In genomic region chr3:171455603-171456550, GRCh38 we compare ENCODE assay signal across 19 cellular contexts. TPM values are rescaled to one million over a fixed set of nuclear protein-coding genes. Genes with fewer than 3 reads are reported as not detected.
DNase-seq lines count a peak whose midpoint lies in the region; ATAC-seq, FAIRE-seq and TF ChIP-seq lines count a peak whose summit lies in the region.
"Had no signal": no experiment of that assay in that cellular context is flagged by ENCODE, and none has a peak within 500 bp of the region (broad histone marks: within the 10 kb centered on the region; RNA-seq: fewer than 3 reads in every experiment).

No MANE protein-coding gene starts in this region.

- no peak overlapping the region; a peak in 1 of 4 replicates for H3K4me2 ChIP-seq in H1 (ENCODE audit: insufficient read depth in 1 of 2, low read depth in 2 of 2, low read length in 2 of 2)

- TF ChIP-seq RAD21 in H1 (IDR thresholded peaks at IDR 0.05 in 1 of 2, conservative IDR thresholded peaks at IDR 0.05 in 1 of 2; ENCODE audit: low read depth in 2 of 2, low read length in 2 of 2) = no peak

- 24 to 51% (median 44%) methylated on average over 5 of the region's 5 CpGs for WGBS in heart left ventricle, 4 donors
- 52% methylated on average over 5 of the region's 5 CpGs; no CpG with 5 or more reads in 1 of the 2 experiments for WGBS in H1 (ENCODE audit: extremely low coverage in 1 of 2, insufficient coverage in 1 of 2, insufficient read length in 1 of 2, insufficient replicate concordance in 2 of 2, low coverage in 1 of 2, low lambda C conversion rate in 2 of 2, missing lambda C conversion rate in 1 of 2), 2 experiments
- 31 to 48% (median 37%) methylated on average over 5 of the region's 5 CpGs for WGBS in psoas muscle, 3 donors

- intact Hi-C loops in heart left ventricle (cut with DNase I) (loop anchor here (5.0 to 10.0 kb wide), 12 partner anchors 39 to 279 kb away; no protein-coding TSS in a partner anchor), cardiac septum (cut with DNase I) (loop anchor here (10.0 kb wide), 1 partner anchor 61 kb away; no protein-coding TSS in a partner anchor), psoas muscle (cut with DNase I) (loop anchor here (5.0 kb wide), 5 partner anchors 39 to 274 kb away; no protein-coding TSS in a partner anchor)

- TF ChIP-seq CTCF in heart left ventricle (IDR thresholded peaks at IDR 0.05) (no peak), H1 (IDR thresholded peaks at IDR 0.05; ENCODE audit: control extremely low read depth in 1 of 3, insufficient read depth in 1 of 3, low read depth in 1 of 3, low read length in 3 of 3) (no peak), psoas muscle (IDR thresholded peaks at IDR 0.05) (no peak), brain microvascular endothelial cell (IDR thresholded peaks at IDR 0.05; ENCODE audit: low read depth, low read length, missing control alignments) (no peak)

- H3K9me3 ChIP-seq in heart left ventricle (no peaks in the 10 kb centered on the region), T-helper 17 cell (ENCODE audit: control insufficient read depth, low read length, poor library complexity, severe bottlenecking) (no peaks in the 10 kb centered on the region), H1 (ENCODE audit: insufficient read depth in 2 of 2, low read depth in 1 of 2, low read length in 1 of 2) (no peaks in the 10 kb centered on the region), psoas muscle (no peaks in the 10 kb centered on the region)
- H3K9me3 ChIP-seq: gastrocnemius medialis, SJCRH30 had no signal

- H3K23ac ChIP-seq in H1 (ENCODE audit: insufficient read length) = no peak overlapping the region

- no peak overlapping the region for H3K14ac ChIP-seq in H1 (ENCODE audit: insufficient read length)

- H3K36me3 Mint-ChIP-seq in T-helper 17 cell (ENCODE audit: low read depth) = peaks cover 8% of the 10 kb centered on the region

- peak overlapping the region; percentile 99 for H3K27ac Mint-ChIP-seq in T-helper 17 cell

- H2AFZ ChIP-seq in H1 (ENCODE audit: low read length) = no peak overlapping the region

- peak overlapping the region; percentile 40 for H2BK12ac ChIP-seq in H1 (ENCODE audit: low read depth, low read length)

- no peak overlapping the region for H2BK120ac ChIP-seq in H1 (replicated peaks; ENCODE audit: low read depth, low read length)

- no peak overlapping the region for H3K18ac ChIP-seq in H1 (ENCODE audit: extremely low read depth, low read length)

- H4K20me1 ChIP-seq in H1 (replicated peaks in 1 of 2; ENCODE audit: control insufficient read depth in 1 of 2, insufficient read depth in 2 of 2, low read length in 2 of 2) = peaks cover 2% of the 10 kb centered on the region in 2 experiments

- H4K91ac ChIP-seq in H1 (replicated peaks; ENCODE audit: insufficient read length, low read length) = peak overlapping the region; percentile 69

- H3K79me1 ChIP-seq in H1 (ENCODE audit: low read depth, low read length) = no peaks in the 10 kb centered on the region

- H4K8ac ChIP-seq in H1 (ENCODE audit: extremely low read depth, insufficient read depth, low read length) = no peak overlapping the region

- TF ChIP-seq POLR2A in heart left ventricle (IDR thresholded peaks at IDR 0.05) = no peak
- TF ChIP-seq POLR2A in H1 (IDR thresholded peaks at IDR 0.05; ENCODE audit: control extremely low read depth in 1 of 2, low read depth in 2 of 2, low read length in 2 of 2) = no peak

- no peak for FAIRE-seq in H1 (lab: Jason Lieb, UNC)
- FAIRE-seq: colon had no signal

- CTCF ChIA-PET in H1 (lab: Charles Lee; ENCODE audit: partially characterized antibody) = interaction anchor here (1.0 to 1.5 kb wide), 5 partner anchors 13 to 269 kb away, joined by 3 read pairs; no protein-coding TSS in a partner anchor

- H3K9ac ChIP-seq in H1 (replicated peaks in 1 of 4; ENCODE audit: extremely low read depth in 1 of 4, low read depth in 3 of 4, low read length in 3 of 4) = no peak overlapping the region

- peak overlapping the region in 9 of 12 donors; percentile 3 to 92 (median 49) for H3K27ac ChIP-seq in heart left ventricle
- H3K27ac ChIP-seq in H1 (ENCODE audit: low read depth, low read length) = no peak overlapping the region
- H3K27ac ChIP-seq in psoas muscle = peak overlapping the region; percentile 18
- no peak overlapping the region for H3K27ac ChIP-seq in brain microvascular endothelial cell
- H3K27ac ChIP-seq: SJCRH30 had no signal

- no peak overlapping the region for H4K5ac ChIP-seq in H1 (ENCODE audit: insufficient read length, low read depth, low read length)

- H3K4me1 Mint-ChIP-seq in T-helper 17 cell = peaks cover 46% of the 10 kb centered on the region

- H2BK5ac ChIP-seq in H1 (ENCODE audit: low read depth, low read length) = no peak overlapping the region

- H3K23me2 ChIP-seq in H1 (ENCODE audit: low read depth, low read length) = peaks cover 17% of the 10 kb centered on the region

- H2BK15ac ChIP-seq in H1 (ENCODE audit: low read length) = 0 out of 2 replicates have a peak overlapping the region, but pooled peaks have one; percentile 73

- no peak overlapping the region for H3K56ac ChIP-seq in H1 (replicated peaks; ENCODE audit: insufficient read length, low read depth, low read length)

- in situ Hi-C loops in brain microvascular endothelial cell (cut with HindIII; ENCODE audit: low pct_ligation_motif_present, low sequenced_read_pairs) = no loop called here

- H3K36me3 ChIP-seq in heart left ventricle (no peaks in the 10 kb centered on the region), H1 (ENCODE audit: control insufficient read depth in 2 of 4, insufficient read depth in 4 of 4, low read length in 3 of 4) (no peaks in the 10 kb centered on the region), psoas muscle (ENCODE audit: insufficient read depth in 1 of 2, low read depth in 1 of 2) (no peaks in the 10 kb centered on the region), brain microvascular endothelial cell (replicated peaks) (no peaks in the 10 kb centered on the region)
- H3K36me3 ChIP-seq: gastrocnemius medialis, SJCRH30 had no signal

- DNase-seq in heart left ventricle (peak in 4 of 5 donors; percentile 21 to 53 (median 46)), cardiac septum (ENCODE audit: low spot score) (no peak), T-helper 17 cell (no peak), H1 (ENCODE audit: low read depth in 1 of 2, low spot score in 2 of 2) (no peak), psoas muscle (no peak), T1000 (lab: John Stamatoyannopoulos, UW) (no peak), epidermal melanocyte (ENCODE audit: insufficient read length, low spot score) (no peak), brain microvascular endothelial cell (no peak)
- DNase-seq: activated T-cell treated with anti-CD3 and anti-CD28 coated beads, Interleukin-2, amount 50 U/mL, for 1 hour; amygdala; Calu3; gastrocnemius medialis; IMR-90; NCI-H2029; NCI-H524; posterior cingulate gyrus; SJCRH30 had no signal

- peaks cover 0 to 69% (median 13%) of the 10 kb centered on the region in 12 donors for H3K4me1 ChIP-seq in heart left ventricle
- peaks cover 8 to 29% (median 18%) of the 10 kb centered on the region in 4 experiments; a peak in 5 of 7 replicates for H3K4me1 ChIP-seq in H1 (replicated peaks in 1 of 4; ENCODE audit: control insufficient read depth in 3 of 4, insufficient read depth in 4 of 4, low read length in 3 of 4)
- peaks cover 45% of the 10 kb centered on the region for H3K4me1 ChIP-seq in psoas muscle
- H3K4me1 ChIP-seq: SJCRH30 had no signal

- H3K79me2 ChIP-seq in H1 (ENCODE audit: control insufficient read depth in 1 of 2, insufficient read depth in 2 of 2, low read length in 2 of 2) = peaks cover 6 to 77% of the 10 kb centered on the region in 2 experiments

- H3K27me3 ChIP-seq in heart left ventricle (peaks cover 0 to 4% (median 0%) of the 10 kb centered on the region in 9 donors), H1 (replicated peaks in 1 of 4; ENCODE audit: control insufficient read depth in 3 of 4, extremely low read depth in 1 of 4, insufficient read depth in 3 of 4, low read length in 3 of 4) (peaks cover 0 to 3% (median under 1%) of the 10 kb centered on the region in 4 experiments; a peak in 2 of 7 replicates), psoas muscle (ENCODE audit: insufficient read depth in 3 of 3, low read length in 2 of 3) (no peaks in the 10 kb centered on the region), brain microvascular endothelial cell (replicated peaks) (no peaks in the 10 kb centered on the region)
- H3K27me3 ChIP-seq: gastrocnemius medialis, SJCRH30 had no signal

- peak overlapping the region; percentile 100 for H3K4me3 Mint-ChIP-seq in T-helper 17 cell

- H3K27me3 Mint-ChIP-seq in T-helper 17 cell = no peaks in the 10 kb centered on the region

- H2BK20ac ChIP-seq in H1 (ENCODE audit: low read length) = 0 out of 2 replicates have a peak overlapping the region, but pooled peaks have one; percentile 4

- POLR2A ChIA-PET in H1 (lab: Charles Lee; ENCODE audit: partially characterized antibody) = interaction anchor here (1.2 kb wide), 1 partner anchor 15 kb away, joined by 3 read pairs; no protein-coding TSS in a partner anchor

- peak overlapping the region; percentile 25; the same call in 1 of the 2 replicates for H2AK5ac ChIP-seq in H1 (ENCODE audit: low read depth, low read length)

- TF ChIP-seq EP300 in H1 (IDR thresholded peaks at IDR 0.05; ENCODE audit: borderline replicate concordance in 1 of 2, low read depth in 2 of 2, low read length in 2 of 2) = no peak

- no peak overlapping the region for H3K4me3 ChIP-seq in heart left ventricle
- no peak overlapping the region for H3K4me3 ChIP-seq in H1 (ENCODE audit: extremely low read depth in 1 of 4, insufficient read depth in 2 of 4, low read depth in 3 of 4, low read length in 4 of 4)
- no peak overlapping the region for H3K4me3 ChIP-seq in psoas muscle
- no peak overlapping the region for H3K4me3 ChIP-seq in brain microvascular endothelial cell (ENCODE audit: low read depth, low read length)
- H3K4me3 ChIP-seq: gastrocnemius medialis, SJCRH30, smooth muscle cell had no signal

- ATAC-seq in heart left ventricle = peak in 3 of 4 donors; percentile 4 to 25 (median 12)
- no peak for ATAC-seq in T-helper 17 cell
- no peak for ATAC-seq in psoas muscle
- ATAC-seq: gastrocnemius medialis had no signal

- H3K4ac ChIP-seq in H1 (replicated peaks; ENCODE audit: insufficient read length, low read depth, low read length) = no peak overlapping the region

RNA-seq across cellular contexts. Expression of gene TNIK, which starts 4.3 kb away (rescaled TPM):
- total RNA-seq in heart left ventricle = 10 to 100 TPM; 12.3 to 51.6 (median 32.4) TPM
- polyA plus RNA-seq in heart left ventricle = 10 to 100 TPM; 12.5 to 19.2 TPM
- total RNA-seq in cardiac septum = 42.2 TPM
- 10 to 100 TPM; 96.4 to 98.9 TPM for total RNA-seq in T-helper 17 cell
- total RNA-seq in H1 (2021; fragmentation: NEBNext Ultra II Directional; extraction: Animal tissue kit (Norgen Biotek cat#: 25700)) = 42.0 and 46.8 TPM in 2 replicates
- 7.4 and 8.0 TPM in 2 replicates for polyA plus RNA-seq in H1 (2011; rRNA removed)
- polyA plus RNA-seq in H1 (2011; cell fraction: cytosol; rRNA removed) = 10.7 TPM
- 18.1 TPM for polyA plus RNA-seq in H1 (2011; cell fraction: nucleus; rRNA removed)
- polyA plus RNA-seq in H1 (2012, experiment 1 of 2) = 16.8 to 23.1 TPM (median 21.9 TPM) in 4 replicates
- polyA plus RNA-seq in H1 (2012, experiment 2 of 2) = 3.9 TPM
- polyA plus RNA-seq in H1 (2013, experiment 1 of 2) = 29.1 TPM
- polyA plus RNA-seq in H1 (2013, experiment 2 of 2) = 27.4 TPM
- polyA minus RNA-seq in H1 (2011; rRNA and poly(A)+ RNA removed) = 19.4 and 27.7 TPM in 2 replicates
- 15.3 TPM for polyA minus RNA-seq in H1 (2011; cell fraction: cytosol; rRNA and poly(A)+ RNA removed)
- polyA minus RNA-seq in H1 (2011; cell fraction: nucleus; rRNA and poly(A)+ RNA removed) = 39.4 TPM
- total RNA-seq in psoas muscle = 10 to 100 TPM; 12.5 to 32.4 (median 24.8) TPM
- 10 to 100 TPM in 2 of 3 donors, 1 to 10 TPM in 1; 9.9 to 11.0 (median 10.9) TPM for polyA plus RNA-seq in psoas muscle

Comparison
In these comparisons a context has a peak if more than half of its experiments do, and no peak if none do; other contexts are left out.
1. DNase-seq: peak in heart left ventricle (4 of 5); none in cardiac septum (single experiment), T-helper 17 cell (0 of 3), H1 (0 of 2), psoas muscle (0 of 2), T1000 (single experiment), epidermal melanocyte (single experiment) and brain microvascular endothelial cell (single experiment).
2. ATAC-seq: peak in heart left ventricle (3 of 4); none in T-helper 17 cell (single experiment) and psoas muscle (0 of 4).
3. H3K27ac ChIP-seq: peak in heart left ventricle (9 of 12) and psoas muscle (single experiment); none in H1 (single experiment) and brain microvascular endothelial cell (single experiment).